Comparison of ENCODE assay signal across 8 cellular contexts in the genomic region with DNA sequence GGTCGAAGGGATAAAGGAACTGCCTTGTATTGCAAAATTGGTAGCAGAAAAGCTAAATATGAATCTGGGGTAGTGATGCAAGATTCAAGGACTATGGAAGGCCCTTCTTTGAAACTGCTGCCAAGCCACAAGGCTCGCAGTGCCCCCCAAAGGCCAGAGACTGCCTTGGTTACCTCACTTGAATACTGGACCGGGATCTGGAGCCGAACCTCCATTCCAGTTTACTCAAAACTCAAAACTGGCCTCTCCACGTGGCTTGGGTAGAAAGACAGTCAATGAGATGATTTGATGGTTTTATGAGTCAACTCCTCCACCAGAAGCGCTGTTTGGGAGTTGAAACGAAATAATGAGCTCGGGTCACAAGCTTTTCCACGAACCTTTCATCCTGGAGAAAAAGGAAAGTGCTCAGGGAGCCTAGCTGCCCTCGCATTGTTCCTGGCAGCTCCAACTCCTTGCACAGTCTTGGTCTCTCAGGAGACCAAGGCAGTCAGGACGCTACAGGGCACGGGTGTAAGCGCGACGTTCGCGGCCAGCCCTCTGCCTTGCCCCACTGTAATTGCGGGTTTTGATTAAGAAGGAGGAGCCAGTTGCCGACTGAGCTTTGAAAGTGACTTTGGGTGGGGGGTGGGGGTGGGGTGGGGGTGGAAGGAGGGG. TPM values are rescaled to one million over a fixed set of nuclear protein-coding genes. Genes with fewer than 3 reads are reported as not detected.
DNase-seq lines count a peak whose midpoint lies in the region; ATAC-seq, FAIRE-seq and TF ChIP-seq lines count a peak whose summit lies in the region.

No MANE protein-coding gene starts in this region.

- peaks cover 0 to 4% of the 10 kb centered on the region in 2 donors for H3K27me3 ChIP-seq in small intestine (ENCODE audit: control insufficient read depth in 2 of 2, insufficient read depth in 2 of 2, low read length in 2 of 2)

- H3K27ac ChIP-seq in small intestine (ENCODE audit: low read depth in 1 of 2, low read length in 1 of 2): peak overlapping the region in 1 of 2 donors; percentile 88

- TF ChIP-seq CTCF in astrocyte of the spinal cord (IDR thresholded peaks at IDR 0.05; ENCODE audit: low read depth, low read length): no peak

- DNase-seq in activated T-cell treated with anti-CD3 and anti-CD28 coated beads for 1 hour (ENCODE audit: low read depth): peak; percentile 37
- no peak for DNase-seq in activated T-cell treated with anti-CD3 and anti-CD28 coated beads, Interleukin-2, amount 50 U/mL, for 1 hour
- peak; percentile 19 for DNase-seq in RPMI7951 (ENCODE audit: low read depth)
- DNase-seq in astrocyte of the spinal cord (ENCODE audit: low read depth, low spot score): peak; percentile 70
- DNase-seq in inferior parietal cortex (ENCODE audit: extremely low spot score): peak; percentile 40
- peak; percentile 23 for DNase-seq in small intestine

- peaks cover 0 to 2% of the 10 kb centered on the region in 2 donors for H3K4me1 ChIP-seq in small intestine (ENCODE audit: control insufficient read depth in 2 of 2, insufficient read depth in 1 of 2, low read depth in 1 of 2, low read length in 1 of 2)

- H3K9me3 ChIP-seq in small intestine (ENCODE audit: control insufficient read depth, low read depth): no peaks in the 10 kb centered on the region

- FAIRE-seq in small intestine (lab: Jason Lieb, UNC): no peak

- H3K36me3 ChIP-seq in small intestine (ENCODE audit: control insufficient read depth in 2 of 2, insufficient read depth in 2 of 2, low read length in 2 of 2): no peaks in the 10 kb centered on the region

- H3K4me3 ChIP-seq in astrocyte of the spinal cord (ENCODE audit: low read depth, low read length): peak overlapping the region; percentile 69
- peak overlapping the region; percentile 39 to 63 for H3K4me3 ChIP-seq in small intestine (ENCODE audit: low read depth in 1 of 2, low read length in 2 of 2)

- WGBS in small intestine, 3 donors: 4 to 14% (median 13%) methylated on average over 19 of the region's 19 CpGs

- ATAC-seq in HG03196 (IDR thresholded peaks at IDR 0.05; ENCODE audit: unreplicated experiment) (peak; percentile 7), GM21723 (IDR thresholded peaks at IDR 0.05; ENCODE audit: unreplicated experiment) (no peak)

- in situ Hi-C loops in astrocyte of the spinal cord (cut with HindIII; ENCODE audit: low sequenced_read_pairs): no loop called here

RNA-seq across cellular contexts. Expression of a gene that starts 2.8 kb away (rescaled TPM):
- 0.36 and 0.39 TPM in 2 replicates for total RNA-seq in RPMI7951 (2014; rRNA removed; shearing (Covaris generic))
- 1 to 10 TPM in 2 of 3 donors, under 1 TPM in 1; 0.27 to 1.8 (median 1.3) TPM for polyA plus RNA-seq in small intestine
